In the genomic region with DNA sequence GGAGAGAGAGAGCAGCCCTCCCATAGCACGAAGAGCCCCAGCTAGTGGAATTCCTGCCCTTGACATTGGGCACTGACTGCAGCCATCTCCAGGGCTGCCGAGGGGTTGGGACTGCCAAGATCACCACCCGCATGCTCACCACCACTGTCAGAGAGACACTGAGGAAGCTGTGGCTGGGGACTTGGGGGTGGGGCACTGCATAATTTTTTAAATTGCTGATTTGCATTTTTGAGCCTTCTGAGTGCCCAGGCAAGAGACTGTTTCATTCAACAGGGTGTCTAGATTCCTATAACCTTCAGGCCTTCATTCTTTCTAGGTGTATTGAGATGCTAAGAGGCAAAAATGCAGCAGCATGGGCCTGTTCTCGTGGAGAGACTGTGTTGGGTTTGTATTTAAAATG, we compare ENCODE assay signal across 40 cellular contexts. TPM values are rescaled to one million over a fixed set of nuclear protein-coding genes. Genes with fewer than 3 reads are reported as not detected.
"Had no signal": no experiment of that assay in that cellular context is flagged by ENCODE, and none has a peak within 500 bp of the region (broad histone marks: within the 10 kb centered on the region; RNA-seq: fewer than 3 reads in every experiment).

No MANE protein-coding gene starts in this region.

- H3K36me3 ChIP-seq: ascending aorta, breast epithelium, cardiac muscle cell, colonic mucosa, esophagus squamous epithelium, gastroesophageal sphincter, heart right ventricle, WERI-Rb-1 had no signal

- H3K9me3 ChIP-seq: ascending aorta, breast epithelium, colonic mucosa, esophagus squamous epithelium, gastroesophageal sphincter, heart right ventricle had no signal

- ATAC-seq: activated CD4-positive, CD25-positive, alpha-beta regulatory T cell treated with anti-CD3 and anti-CD28 coated beads, Interleukin-2, amount 50 U/mL, for 24 hours; activated CD8-positive, alpha-beta memory T cell treated with anti-CD3 and anti-CD28 coated beads, Interleukin-2, amount 10 ng/mL, durations not matched to agents 7 days and 5 days; activated CD8-positive, alpha-beta T cell treated with anti-CD3 and anti-CD28 coated beads for 36 hours; activated naive CD4-positive, alpha-beta T cell treated with anti-CD3 and anti-CD28 coated beads, Interleukin-2, amount 50 U/mL, for 72 hours; activated T-cell treated with anti-CD3 and anti-CD28 coated beads, Interleukin-2, amount 50 U/mL, for 72 hours; gastroesophageal sphincter had no signal

- H3K4me1 ChIP-seq: ascending aorta, breast epithelium, colonic mucosa, gastroesophageal sphincter, heart right ventricle had no signal

- FAIRE-seq: endometrium, endothelial cell of umbilical vein had no signal

- DNase-seq: activated B cell treated with CpG ODN at 0.5 μM for 24 hours; activated CD4-positive, alpha-beta T cell treated with anti-CD3 and anti-CD28 coated beads for 48 hours; activated CD4-positive, alpha-beta T cell treated with anti-CD3 and anti-CD28 coated beads, Interleukin-2, amount 50 U/mL, for 1 hour; activated CD4-positive, alpha-beta T cell treated with anti-CD3 and anti-CD28 coated beads, Interleukin-2, amount 50 U/mL, for 48 hours; activated CD8-positive, alpha-beta memory T cell treated with anti-CD3 and anti-CD28 coated beads, Interleukin-2, amount 10 ng/mL, durations not matched to agents 7 days and 5 days; activated CD8-positive, alpha-beta memory T cell treated with anti-CD3 and anti-CD28 coated beads, Interleukin-2, amount 50 U/mL, for 48 hours; activated CD8-positive, alpha-beta T cell treated with anti-CD3 and anti-CD28 coated beads for 36 hours; activated gamma-delta T cell; activated naive CD4-positive, alpha-beta T cell; activated naive CD4-positive, alpha-beta T cell treated with anti-CD3 and anti-CD28 coated beads, Interleukin-2, amount 10 ng/mL, durations not matched to agents 7 days and 5 days; activated naive CD8-positive, alpha-beta T cell treated with anti-CD3 and anti-CD28 coated beads, Interleukin-2, amount 10 ng/mL, durations not matched to agents 7 days and 5 days; activated T-cell treated with anti-CD3 and anti-CD28 coated beads for 4 hours; activated T-cell treated with anti-CD3 and anti-CD28 coated beads, Interleukin-2, amount 50 U/mL, for 24 hours; activated T-cell treated with anti-CD3 and anti-CD28 coated beads, Interleukin-2, amount 50 U/mL, for 72 hours; central memory CD4-positive, alpha-beta T cell; cerebellar nuclear complex; colonic mucosa; effector CD8-positive, alpha-beta T cell; esophagus squamous epithelium; foreskin melanocyte; heart right ventricle; T-helper 9 cell; WERI-Rb-1 had no signal

- H3K27ac ChIP-seq: ascending aorta, breast epithelium, cardiac muscle cell, colonic mucosa, epithelial cell of prostate, esophagus squamous epithelium, gastroesophageal sphincter, heart right ventricle, WERI-Rb-1 had no signal

- H3K4me3 ChIP-seq: ascending aorta, breast epithelium, cardiac muscle cell, colonic mucosa, esophagus squamous epithelium, gastroesophageal sphincter, heart right ventricle had no signal

- H3K27me3 ChIP-seq: ascending aorta, breast epithelium, cardiac muscle cell, colonic mucosa had no signal

RNA-seq across cellular contexts. Expression of gene EPX, which starts 9.0 kb away (rescaled TPM):
- total RNA-seq: activated B cell treated with CpG ODN at 0.5 μM for 24 hours; activated CD8-positive, alpha-beta memory T cell treated with anti-CD3 and anti-CD28 coated beads for 36 hours; activated CD8-positive, alpha-beta memory T cell treated with anti-CD3 and anti-CD28 coated beads, Interleukin-2, amount 10 ng/mL, durations not matched to agents 7 days and 5 days; activated CD8-positive, alpha-beta T cell treated with anti-CD3 and anti-CD28 coated beads for 36 hours; activated naive CD4-positive, alpha-beta T cell treated with anti-CD3 and anti-CD28 coated beads, Interleukin-2, amount 50 U/mL, for 72 hours; activated naive CD8-positive, alpha-beta T cell treated with anti-CD3 and anti-CD28 coated beads, Interleukin-2, amount 10 ng/mL, durations not matched to agents 7 days and 5 days; activated T-cell treated with anti-CD3 and anti-CD28 coated beads, Interleukin-2, amount 50 U/mL, for 72 hours; ascending aorta; breast epithelium; cardiac muscle cell; colonic mucosa; dermis microvascular lymphatic vessel endothelial cell; endothelial cell of umbilical vein; esophagus squamous epithelium; fibroblast of lung; fibroblast of villous mesenchyme; gastroesophageal sphincter; glomerular endothelial cell; heart right ventricle; T-helper 1 cell treated with Interleukin-12 subunit alpha and Interleukin-12 subunit beta and Interleukin-4 antibody, amounts not matched to agents 30 ng/mL and 1 ng/mL, for 36 hours; T-helper 2 cell treated with Interferon-gamma antibody and Interleukin-4, amounts not matched to agents 100 ng/mL and 5 ng/mL, for 36 hours had no signal
- polyA plus RNA-seq: cardiac muscle cell, endothelial cell of umbilical vein, esophagus, fibroblast of lung, heart right ventricle had no signal

RNA-seq across cellular contexts. Expression of gene OR4D2, which starts 16.7 kb away (rescaled TPM):
- total RNA-seq: activated B cell treated with CpG ODN at 0.5 μM for 24 hours; activated CD8-positive, alpha-beta memory T cell treated with anti-CD3 and anti-CD28 coated beads for 36 hours; activated CD8-positive, alpha-beta memory T cell treated with anti-CD3 and anti-CD28 coated beads, Interleukin-2, amount 10 ng/mL, durations not matched to agents 7 days and 5 days; activated CD8-positive, alpha-beta T cell treated with anti-CD3 and anti-CD28 coated beads for 36 hours; activated naive CD4-positive, alpha-beta T cell treated with anti-CD3 and anti-CD28 coated beads, Interleukin-2, amount 50 U/mL, for 72 hours; activated naive CD8-positive, alpha-beta T cell treated with anti-CD3 and anti-CD28 coated beads, Interleukin-2, amount 10 ng/mL, durations not matched to agents 7 days and 5 days; activated T-cell treated with anti-CD3 and anti-CD28 coated beads, Interleukin-2, amount 50 U/mL, for 72 hours; ascending aorta; breast epithelium; cardiac muscle cell; colonic mucosa; dermis microvascular lymphatic vessel endothelial cell; endothelial cell of umbilical vein; esophagus squamous epithelium; fibroblast of lung; fibroblast of villous mesenchyme; gastroesophageal sphincter; glomerular endothelial cell; heart right ventricle; T-helper 1 cell treated with Interleukin-12 subunit alpha and Interleukin-12 subunit beta and Interleukin-4 antibody, amounts not matched to agents 30 ng/mL and 1 ng/mL, for 36 hours; T-helper 2 cell treated with Interferon-gamma antibody and Interleukin-4, amounts not matched to agents 100 ng/mL and 5 ng/mL, for 36 hours had no signal
- polyA plus RNA-seq: cardiac muscle cell, endothelial cell of umbilical vein, esophagus, fibroblast of lung, heart right ventricle had no signal

RNA-seq across cellular contexts. Expression of gene OR4D1, which starts 35.3 kb away (rescaled TPM):
- total RNA-seq: activated B cell treated with CpG ODN at 0.5 μM for 24 hours, ascending aorta, breast epithelium, cardiac muscle cell, colonic mucosa, dermis microvascular lymphatic vessel endothelial cell, endothelial cell of umbilical vein, esophagus squamous epithelium, fibroblast of lung, fibroblast of villous mesenchyme, gastroesophageal sphincter, glomerular endothelial cell had no signal
- polyA plus RNA-seq: cardiac muscle cell, endothelial cell of umbilical vein, fibroblast of lung, heart right ventricle had no signal

RNA-seq across cellular contexts. Expression of gene LPO, which starts 54.9 kb away (rescaled TPM):
- total RNA-seq: activated B cell treated with CpG ODN at 0.5 μM for 24 hours; activated CD8-positive, alpha-beta memory T cell treated with anti-CD3 and anti-CD28 coated beads for 36 hours; activated CD8-positive, alpha-beta memory T cell treated with anti-CD3 and anti-CD28 coated beads, Interleukin-2, amount 10 ng/mL, durations not matched to agents 7 days and 5 days; activated CD8-positive, alpha-beta T cell treated with anti-CD3 and anti-CD28 coated beads for 36 hours; activated naive CD8-positive, alpha-beta T cell treated with anti-CD3 and anti-CD28 coated beads, Interleukin-2, amount 10 ng/mL, durations not matched to agents 7 days and 5 days; ascending aorta; cardiac muscle cell; colonic mucosa; dermis microvascular lymphatic vessel endothelial cell; endothelial cell of umbilical vein; fibroblast of lung; fibroblast of villous mesenchyme; glomerular endothelial cell; heart right ventricle; T-helper 1 cell treated with Interleukin-12 subunit alpha and Interleukin-12 subunit beta and Interleukin-4 antibody, amounts not matched to agents 30 ng/mL and 1 ng/mL, for 36 hours; T-helper 2 cell treated with Interferon-gamma antibody and Interleukin-4, amounts not matched to agents 100 ng/mL and 5 ng/mL, for 36 hours had no signal
- polyA plus RNA-seq: cardiac muscle cell, endothelial cell of umbilical vein, esophagus, fibroblast of lung, heart right ventricle had no signal
